In genomic region chr4:149784018-149784417, GRCh38 we compare ENCODE assay signal across 30 cellular contexts. TPM values are rescaled to one million over a fixed set of nuclear protein-coding genes. Genes with fewer than 3 reads are reported as not detected.
DNase-seq lines count a peak whose midpoint lies in the region; ATAC-seq and TF ChIP-seq lines count a peak whose summit lies in the region.
"Had no signal": no experiment of that assay in that cellular context is flagged by ENCODE, and none has a peak within 500 bp of the region (broad histone marks: within the 10 kb centered on the region; RNA-seq: fewer than 3 reads in every experiment).

No MANE protein-coding gene starts in this region.

- H3K27me3 ChIP-seq in brain microvascular endothelial cell (replicated peaks) = no peaks in the 10 kb centered on the region
- H3K27me3 ChIP-seq: Peyer's patch, thyroid gland had no signal

- in situ Hi-C loops in brain microvascular endothelial cell (cut with HindIII; ENCODE audit: low pct_ligation_motif_present, low sequenced_read_pairs) = no loop called here

- no peak for TF ChIP-seq RAD21 in Ishikawa (IDR thresholded peaks at IDR 0.05; ENCODE audit: low read depth)

- no peak for ATAC-seq in activated naive CD8-positive, alpha-beta T cell treated with anti-CD3 and anti-CD28 coated beads, Interleukin-2, amount 50 U/mL, for 24 hours
- ATAC-seq in effector memory CD8-positive, alpha-beta T cell (replicated peaks) = no peak
- ATAC-seq: A549; activated T-helper 17 cell treated with anti-CD3 and anti-CD28 coated beads, Interleukin-2, amount 50 U/mL, for 72 hours; GM23338; stimulated activated naive CD8-positive, alpha-beta T cell treated with anti-CD3 and anti-CD28 coated beads, Interleukin-15, Interleukin-2, amounts not matched to agents 100 U/mL and 50 U/mL, for 24 hours had no signal

- TF ChIP-seq CTCF in brain microvascular endothelial cell (IDR thresholded peaks at IDR 0.05; ENCODE audit: low read depth, low read length, missing control alignments) = no peak

- H3K27ac ChIP-seq in brain microvascular endothelial cell = no peak overlapping the region
- H3K27ac ChIP-seq: A549, Peyer's patch, prostate gland, SK-N-MC, thyroid gland, WERI-Rb-1 had no signal

- H3K27ac Mint-ChIP-seq in activated naive CD8-positive, alpha-beta T cell treated with anti-CD3 and anti-CD28 coated beads, Interleukin-2, amount 50 U/mL, for 24 hours = no peak overlapping the region
- H3K27ac Mint-ChIP-seq in effector memory CD8-positive, alpha-beta T cell = no peak overlapping the region
- H3K27ac Mint-ChIP-seq: activated T-helper 17 cell treated with anti-CD3 and anti-CD28 coated beads, Interleukin-2, amount 50 U/mL, for 72 hours; GM23338; T-helper 2 cell treated with Interferon-gamma antibody and Interleukin-4, amounts not matched to agents 5 μg/mL and 100 μg/mL, for 36 hours had no signal

- no peak overlapping the region for H3K4me3 Mint-ChIP-seq in activated naive CD8-positive, alpha-beta T cell treated with anti-CD3 and anti-CD28 coated beads, Interleukin-2, amount 50 U/mL, for 24 hours
- H3K4me3 Mint-ChIP-seq in effector memory CD8-positive, alpha-beta T cell = no peak overlapping the region
- H3K4me3 Mint-ChIP-seq: activated T-helper 17 cell treated with anti-CD3 and anti-CD28 coated beads, Interleukin-2, amount 50 U/mL, for 72 hours; GM23338; T-helper 2 cell treated with Interferon-gamma antibody and Interleukin-4, amounts not matched to agents 5 μg/mL and 100 μg/mL, for 36 hours had no signal

- no peak for TF ChIP-seq EP300 in Ishikawa (IDR thresholded peaks at IDR 0.05; ENCODE audit: borderline replicate concordance)

- DNase-seq in A172 (ENCODE audit: low spot score) = peak; percentile 57
- peak; percentile 6 for DNase-seq in brain microvascular endothelial cell
- DNase-seq in glomerular visceral epithelial cell (ENCODE audit: extremely low spot score) = peak; percentile 33
- no peak for DNase-seq in activated naive CD8-positive, alpha-beta T cell treated with anti-CD3 and anti-CD28 coated beads, Interleukin-2, amount 50 U/mL, for 24 hours
- DNase-seq in stimulated activated naive CD4-positive, alpha-beta T cell treated with Interleukin-2 at 50 U/mL for 16 hours (lab: John Stamatoyannopoulos, UW) = no peak
- DNase-seq in effector memory CD8-positive, alpha-beta T cell = no peak
- no peak for DNase-seq in stimulated activated CD4-positive, alpha-beta T cell treated with anti-CD3 and anti-CD28 coated beads, Interleukin-4, amount 100 ng/mL, for 24 hours
- DNase-seq: activated CD4-positive, alpha-beta T cell treated with anti-CD3 and anti-CD28 coated beads, Interleukin-2, amount 50 U/mL, for 1 hour; BE2C; hippocampal formation; NCI-H1417; NCI-H2107; NCI-H510A treated with DMSO at 0.1 percent for 48 hours; Peyer's patch; small intestine; stimulated activated naive CD8-positive, alpha-beta T cell treated with anti-CD3 and anti-CD28 coated beads, Interleukin-15, Interleukin-2, amounts not matched to agents 100 U/mL and 50 U/mL, for 24 hours; thyroid gland; WERI-Rb-1 had no signal

- no peak overlapping the region for H3K4me3 ChIP-seq in brain microvascular endothelial cell (ENCODE audit: low read depth, low read length)
- H3K4me3 ChIP-seq: A549, GM23338, Peyer's patch, prostate gland, SK-N-MC, thyroid gland had no signal

- peaks cover 4% of the 10 kb centered on the region for H3K9me3 Mint-ChIP-seq in activated naive CD8-positive, alpha-beta T cell treated with anti-CD3 and anti-CD28 coated beads, Interleukin-2, amount 50 U/mL, for 24 hours
- H3K9me3 Mint-ChIP-seq in effector memory CD8-positive, alpha-beta T cell = peaks cover 8 to 11% of the 10 kb centered on the region in 2 donors
- H3K9me3 Mint-ChIP-seq: activated T-helper 17 cell treated with anti-CD3 and anti-CD28 coated beads, Interleukin-2, amount 50 U/mL, for 72 hours; GM23338; T-helper 2 cell treated with Interferon-gamma antibody and Interleukin-4, amounts not matched to agents 5 μg/mL and 100 μg/mL, for 36 hours had no signal

- no peaks in the 10 kb centered on the region for H3K36me3 Mint-ChIP-seq in activated naive CD8-positive, alpha-beta T cell treated with anti-CD3 and anti-CD28 coated beads, Interleukin-2, amount 50 U/mL, for 24 hours (ENCODE audit: low read depth)
- H3K36me3 Mint-ChIP-seq in effector memory CD8-positive, alpha-beta T cell (ENCODE audit: insufficient read depth) = no peaks in the 10 kb centered on the region

- H3K36me3 ChIP-seq in brain microvascular endothelial cell (replicated peaks) = no peaks in the 10 kb centered on the region
- H3K36me3 ChIP-seq: BE2C, Peyer's patch, prostate gland, thyroid gland, WERI-Rb-1 had no signal

- no peaks in the 10 kb centered on the region for H3K27me3 Mint-ChIP-seq in activated naive CD8-positive, alpha-beta T cell treated with anti-CD3 and anti-CD28 coated beads, Interleukin-2, amount 50 U/mL, for 24 hours
- no peaks in the 10 kb centered on the region for H3K27me3 Mint-ChIP-seq in effector memory CD8-positive, alpha-beta T cell
- H3K27me3 Mint-ChIP-seq: activated T-helper 17 cell treated with anti-CD3 and anti-CD28 coated beads, Interleukin-2, amount 50 U/mL, for 72 hours had no signal

- H3K4me1 Mint-ChIP-seq in activated naive CD8-positive, alpha-beta T cell treated with anti-CD3 and anti-CD28 coated beads, Interleukin-2, amount 50 U/mL, for 24 hours = no peaks in the 10 kb centered on the region
- no peaks in the 10 kb centered on the region for H3K4me1 Mint-ChIP-seq in effector memory CD8-positive, alpha-beta T cell (ENCODE audit: low read depth in 2 of 2)
- H3K4me1 Mint-ChIP-seq: activated T-helper 17 cell treated with anti-CD3 and anti-CD28 coated beads, Interleukin-2, amount 50 U/mL, for 72 hours had no signal

TF ChIP-seq in Ishikawa, 13 proteins besides CTCF, POLR2A, EP300 and RAD21:
- TF ChIP-seq USF1 (IDR thresholded peaks at IDR 0.05) = no peak
- TF ChIP-seq NFIC (IDR thresholded peaks at IDR 0.05) = peak; percentile 55

RNA-seq across cellular contexts. Expression of gene IQCM, which starts 31.6 kb away (rescaled TPM):
- total RNA-seq in A172 (2014; rRNA removed; shearing (Covaris generic)) = 0.21 and 0.65 TPM in 2 replicates
- total RNA-seq: activated T-helper 17 cell treated with anti-CD3 and anti-CD28 coated beads, Interleukin-2, amount 50 U/mL, for 72 hours; cardiac septum; dermis microvascular lymphatic vessel endothelial cell; frontal cortex; GM23338; lower leg skin; mucosa of gallbladder; Peyer's patch; prostate gland; thyroid gland had no signal

Comparison
In these comparisons a context has a peak if more than half of its experiments do, and no peak if none do; other contexts are left out.
1. DNase-seq: peak in A172 (single experiment), brain microvascular endothelial cell (single experiment) and glomerular visceral epithelial cell (single experiment); none in activated naive CD8-positive, alpha-beta T cell treated with anti-CD3 and anti-CD28 coated beads, Interleukin-2, amount 50 U/mL, for 24 hours (single experiment), stimulated activated naive CD4-positive, alpha-beta T cell treated with Interleukin-2 at 50 U/mL for 16 hours (single experiment), effector memory CD8-positive, alpha-beta T cell (0 of 3) and stimulated activated CD4-positive, alpha-beta T cell treated with anti-CD3 and anti-CD28 coated beads, Interleukin-4, amount 100 ng/mL, for 24 hours (single experiment).